18 cellular contexts compared by ENCODE assay signal in genomic region chr7:92750440-92750839, GRCh38.
DNase-seq lines count a peak whose midpoint lies in the region; ATAC-seq, FAIRE-seq and TF ChIP-seq lines count a peak whose summit lies in the region.
"Had no signal": no experiment of that assay in that cellular context is flagged by ENCODE, and none has a peak within 500 bp of the region (broad histone marks: within the 10 kb centered on the region; RNA-seq: fewer than 3 reads in every experiment).

No MANE protein-coding gene starts in this region.

- FAIRE-seq in astrocyte (lab: Jason Lieb, UNC) (no peak), keratinocyte (lab: Jason Lieb, UNC) (no peak)

- H3K9ac ChIP-seq in HCT116 (ENCODE audit: low read length) (no peak overlapping the region), astrocyte (ENCODE audit: low read length) (no peak overlapping the region), keratinocyte (ENCODE audit: control insufficient read depth, extremely low read depth, insufficient read depth, low read length) (no peak overlapping the region)

- H3K27me3 Mint-ChIP-seq in Caco-2 (ENCODE audit: insufficient read depth, unreplicated experiment) (no peaks in the 10 kb centered on the region), astrocyte (ENCODE audit: low read depth, unreplicated experiment) (no peaks in the 10 kb centered on the region)

- no peak overlapping the region for H2AFZ ChIP-seq in HCT116 (ENCODE audit: low read depth, low read length, poor library complexity, severe bottlenecking)
- H2AFZ ChIP-seq in astrocyte (ENCODE audit: low read depth, low read length) = no peak overlapping the region
- no peak overlapping the region for H2AFZ ChIP-seq in keratinocyte (ENCODE audit: control insufficient read depth, low read length)

- RAD21 ChIA-PET in HCT116 (lab: Charles Lee; ENCODE audit: low non-redundant PET in 1 of 2, low total read pairs in 2 of 2, uncharacterized antibody in 2 of 2, unreplicated experiment in 2 of 2) = no interaction called here

- peak overlapping the region; percentile 18; the same call in 1 of the 2 replicates for H3K4me2 ChIP-seq in HCT116 (ENCODE audit: low read length)
- H3K4me2 ChIP-seq in astrocyte (ENCODE audit: low read length) = peak overlapping the region; percentile 2
- peak overlapping the region; percentile 3 for H3K4me2 ChIP-seq in keratinocyte (ENCODE audit: control insufficient read depth, extremely low read depth, insufficient read depth, low read depth, low read length)

- H3K79me2 ChIP-seq in HCT116 (ENCODE audit: insufficient read depth, low read length) = peaks cover 74% of the 10 kb centered on the region
- peaks cover 82% of the 10 kb centered on the region for H3K79me2 ChIP-seq in astrocyte (ENCODE audit: insufficient read depth, low read length)
- H3K79me2 ChIP-seq in keratinocyte (ENCODE audit: control insufficient read depth, insufficient read depth, low read length) = peaks cover 64% of the 10 kb centered on the region

- TF ChIP-seq CTCF in Caco-2 (IDR thresholded peaks at IDR 0.05; ENCODE audit: insufficient read depth in 1 of 2, low read depth in 1 of 2, low read length in 1 of 2, severe bottlenecking in 1 of 2, unreplicated experiment in 1 of 2) (no peak), HCT116 (IDR thresholded peaks at IDR 0.05 in 2 of 3, conservative IDR thresholded peaks at IDR 0.05 in 1 of 3; ENCODE audit: borderline replicate concordance in 1 of 3, insufficient read depth in 1 of 3, low read depth in 2 of 3, low read length in 2 of 3) (no peak), astrocyte (IDR thresholded peaks at IDR 0.05; ENCODE audit: insufficient read depth, low read depth, low read length) (no peak), keratinocyte (optimal IDR thresholded peaks at IDR 0.05 in 1 of 3, IDR thresholded peaks at IDR 0.05 in 1 of 3, conservative IDR thresholded peaks at IDR 0.05 in 1 of 3; ENCODE audit: extremely low read depth in 1 of 3, insufficient read depth in 2 of 3, low read length in 3 of 3) (no peak)

- H3K4me3 ChIP-seq in Caco-2 (ENCODE audit: low read depth, low read length) (no peak overlapping the region), HCT116 (replicated peaks in 1 of 2; ENCODE audit: low read depth in 1 of 2, low read length in 2 of 2) (no peak overlapping the region), astrocyte (ENCODE audit: insufficient read depth, low read depth, low read length) (no peak overlapping the region), keratinocyte (ENCODE audit: control insufficient read depth in 2 of 3, extremely low read depth in 1 of 3, insufficient read depth in 2 of 3, low read depth in 1 of 3, low read length in 3 of 3) (no peak overlapping the region)
- H3K4me3 ChIP-seq: esophagus squamous epithelium had no signal

- intact Hi-C loops in Caco-2 (cut with micrococcal nuclease; ENCODE audit: unreplicated experiment) (no loop called here), HCT116 (cut with micrococcal nuclease) (loop anchor here (5.0 kb wide), 1 partner anchor 82 kb away; no protein-coding TSS in a partner anchor)

- H3K36me3 ChIP-seq in Caco-2 (ENCODE audit: control insufficient read depth, insufficient read depth, low read length) = no peaks in the 10 kb centered on the region
- 0 out of 4 replicates have a peak, but pooled peaks cover 0 to under 1% of the 10 kb centered on the region in 2 experiments for H3K36me3 ChIP-seq in HCT116 (ENCODE audit: control insufficient read depth in 1 of 2, insufficient read depth in 2 of 2, low read length in 2 of 2)
- H3K36me3 ChIP-seq in astrocyte (ENCODE audit: insufficient read depth, low read length) = no peaks in the 10 kb centered on the region
- peaks cover 2 to 3% of the 10 kb centered on the region in 2 experiments for H3K36me3 ChIP-seq in keratinocyte (ENCODE audit: control insufficient read depth in 2 of 2, extremely low read depth in 1 of 2, insufficient read depth in 2 of 2, low read length in 2 of 2)
- H3K36me3 ChIP-seq: esophagus squamous epithelium, neutrophil had no signal

- DNase-seq in Caco-2 (no peak), HCT116 (ENCODE audit: low read depth, low spot score) (no peak), astrocyte (ENCODE audit: low read depth) (peak; percentile 65), keratinocyte (ENCODE audit: low read depth, low spot score) (no peak), germinal center (ENCODE audit: low spot score) (no peak)
- DNase-seq in stimulated activated CD8-positive, alpha-beta memory T cell treated with anti-CD3 and anti-CD28 coated beads, Interleukin-4, amount 100 ng/mL, for 48 hours = no peak
- DNase-seq: activated gamma-delta T cell treated with Interleukin-2 at 50 U/mL for 16 hours; amygdala; central memory CD4-positive, alpha-beta T cell; esophagus squamous epithelium; GDM1; H7; NCI-H2029 treated with DMSO at 0.1 percent for 48 hours; NCI-H510A treated with DMSO at 0.1 percent for 48 hours; retina; stimulated activated naive CD4-positive, alpha-beta T cell had no signal

- dilution Hi-C loops in keratinocyte (cut with MboI; ENCODE audit: extremely low pct_ligation_motif_present, low sequenced_read_pairs) = no loop called here

- no peak for TF ChIP-seq RAD21 in HCT116 (IDR thresholded peaks at IDR 0.05; ENCODE audit: low read depth)

- no TSS peak for BruUV-seq in Caco-2 (replicated peaks; lab: Mats Ljungman, UMichigan)
- BruUV-seq in HCT116 (replicated peaks; lab: Mats Ljungman, UMichigan) = no TSS peak

- H3K27me3 ChIP-seq in Caco-2 (replicated peaks; ENCODE audit: control insufficient read depth, insufficient read depth, low read length) (no peaks in the 10 kb centered on the region), HCT116 (ENCODE audit: insufficient read depth, low read length) (no peaks in the 10 kb centered on the region), astrocyte (ENCODE audit: insufficient read depth, low read length) (no peaks in the 10 kb centered on the region), keratinocyte (ENCODE audit: control insufficient read depth, extremely low read depth, insufficient read depth, low read length) (no peaks in the 10 kb centered on the region)
- H3K27me3 ChIP-seq: esophagus squamous epithelium, neutrophil had no signal

- ATAC-seq in HCT116 (no peak), HG03442 (IDR thresholded peaks at IDR 0.05; ENCODE audit: unreplicated experiment) (no peak)

- no peak for TF ChIP-seq POLR2A in HCT116 (IDR thresholded peaks at IDR 0.05; ENCODE audit: borderline replicate concordance, extremely low read depth, insufficient read depth, insufficient read length)

- H3K4me1 Mint-ChIP-seq in Caco-2 (ENCODE audit: low read depth, unreplicated experiment) (peaks cover 21% of the 10 kb centered on the region), astrocyte (ENCODE audit: low read depth, unreplicated experiment) (peaks cover 63% of the 10 kb centered on the region)

- H3K4me1 ChIP-seq in Caco-2 = peaks cover 43% of the 10 kb centered on the region
- H3K4me1 ChIP-seq in HCT116 (ENCODE audit: control insufficient read depth in 1 of 2, insufficient read depth in 2 of 2, low read length in 2 of 2) = peaks cover 22 to 86% of the 10 kb centered on the region in 2 experiments
- H3K4me1 ChIP-seq in astrocyte (ENCODE audit: insufficient read depth, low read length) = peaks cover 63% of the 10 kb centered on the region
- H3K4me1 ChIP-seq in keratinocyte (ENCODE audit: control insufficient read depth, extremely low read depth, insufficient read depth, low read length) = peaks cover 74% of the 10 kb centered on the region

- POLR2A ChIA-PET in Caco-2 (lab: Charles Lee) (no interaction called here), HCT116 (lab: Charles Lee) (interaction anchor here (1.5 kb wide), 1 partner anchor 9 kb away, joined by 3 read pairs; no protein-coding TSS in a partner anchor)

- H3K36me3 Mint-ChIP-seq in Caco-2 (ENCODE audit: insufficient read depth, unreplicated experiment) (peaks cover 60% of the 10 kb centered on the region), astrocyte (ENCODE audit: low read depth, unreplicated experiment) (peaks cover 13% of the 10 kb centered on the region)

- H3K9me1 ChIP-seq in keratinocyte (ENCODE audit: control insufficient read depth, extremely low read depth, insufficient read depth, low read length) = no peaks in the 10 kb centered on the region

- H3K27ac Mint-ChIP-seq in Caco-2 (ENCODE audit: unreplicated experiment) (peak overlapping the region; percentile 26), astrocyte (ENCODE audit: unreplicated experiment) (peak overlapping the region; percentile 93)

- H3K9me2 ChIP-seq in HCT116 (ENCODE audit: insufficient read depth) = no peaks in the 10 kb centered on the region

- no peaks in the 10 kb centered on the region for H4K20me1 ChIP-seq in HCT116 (ENCODE audit: insufficient read depth)
- peaks cover 4% of the 10 kb centered on the region for H4K20me1 ChIP-seq in astrocyte (ENCODE audit: insufficient read depth, low read length)
- H4K20me1 ChIP-seq in keratinocyte (ENCODE audit: control insufficient read depth, extremely low read depth, insufficient read depth, low read length) = no peaks in the 10 kb centered on the region

- CTCF ChIA-PET in Caco-2 (lab: Charles Lee) = no interaction called here
- CTCF ChIA-PET in HCT116 (lab: Charles Lee) = no interaction called here

- H3K9me3 ChIP-seq in Caco-2 (0 out of 2 replicates have a peak, but pooled peaks cover 4% of the 10 kb centered on the region), HCT116 (ENCODE audit: control insufficient read depth in 1 of 2, insufficient read depth in 1 of 2, low read depth in 1 of 2, low read length in 2 of 2) (no peaks in the 10 kb centered on the region), astrocyte (ENCODE audit: insufficient read depth, low read depth, low read length) (no peaks in the 10 kb centered on the region), keratinocyte (ENCODE audit: control insufficient read depth, low read depth, low read length) (no peaks in the 10 kb centered on the region)
- H3K9me3 ChIP-seq: esophagus squamous epithelium, neutrophil had no signal

- H3K9me3 Mint-ChIP-seq in Caco-2 (ENCODE audit: unreplicated experiment) (no peaks in the 10 kb centered on the region), astrocyte (ENCODE audit: unreplicated experiment) (no peaks in the 10 kb centered on the region)

- H3K4me3 Mint-ChIP-seq in Caco-2 (ENCODE audit: unreplicated experiment) (no peak overlapping the region), astrocyte (ENCODE audit: unreplicated experiment) (peak overlapping the region; percentile 16)

- H3K27ac ChIP-seq in HCT116 (ENCODE audit: low read depth, low read length) (no peak overlapping the region), astrocyte (ENCODE audit: low read depth, low read length) (peak overlapping the region; percentile 96), keratinocyte (ENCODE audit: control insufficient read depth, insufficient read depth, low read length) (peak overlapping the region; percentile 28)
- H3K27ac ChIP-seq: esophagus squamous epithelium, neutrophil had no signal

TF ChIP-seq in HCT116, 20 proteins besides CTCF, POLR2A, EP300 and RAD21 (continues in another document):
- TF ChIP-seq ELF1 (IDR thresholded peaks at IDR 0.05; ENCODE audit: borderline replicate concordance, low read depth) (no peak), MAX (IDR thresholded peaks at IDR 0.05) (no peak), CBX3 (IDR thresholded peaks at IDR 0.05; ENCODE audit: low read depth) (no peak)
